1 cellular context compared by ENCODE assay signal in genomic region chr21:45003331-45004058, GRCh38.
TF ChIP-seq lines count a peak whose summit lies in the region.

No MANE protein-coding gene starts in this region.

TF ChIP-seq in HepG2, 621 proteins besides CTCF, POLR2A, EP300 and RAD21 (continued from another document):
- no peak for TF ChIP-seq E2F5 (CRISPR knock-in tag; conservative IDR thresholded peaks at IDR 0.05)
- no peak for TF ChIP-seq NFYB (CRISPR knock-in tag; IDR thresholded peaks at IDR 0.05)
- TF ChIP-seq ZNF326 (CRISPR knock-in tag; IDR thresholded peaks at IDR 0.05; ENCODE audit: borderline replicate concordance) = no peak
- TF ChIP-seq ZNF605 (CRISPR knock-in tag; IDR thresholded peaks at IDR 0.05) = no peak
- no peak for TF ChIP-seq DMAP1 (CRISPR knock-in tag; IDR thresholded peaks at IDR 0.05)
- no peak for TF ChIP-seq IKZF1 (IDR thresholded peaks at IDR 0.05)
- TF ChIP-seq ERF (CRISPR knock-in tag; IDR thresholded peaks at IDR 0.05) = no peak
- TF ChIP-seq ZNF317 (CRISPR knock-in tag; IDR thresholded peaks at IDR 0.05) = peak; percentile 22; the same call in 1 of the 2 replicates
- no peak for TF ChIP-seq GABPA (IDR thresholded peaks at IDR 0.05; ENCODE audit: low read depth, low read length)
- no peak for TF ChIP-seq GABPA (CRISPR knock-in tag; IDR thresholded peaks at IDR 0.05; ENCODE audit: low read depth)
- no peak for TF ChIP-seq RFX1 (IDR thresholded peaks at IDR 0.05)
- TF ChIP-seq FOSL2 (CRISPR knock-in tag; IDR thresholded peaks at IDR 0.05) = no peak
- TF ChIP-seq KMT2B (CRISPR knock-in tag; IDR thresholded peaks at IDR 0.05) = no peak
- no peak for TF ChIP-seq SPEN (CRISPR knock-in tag; IDR thresholded peaks at IDR 0.05; ENCODE audit: low read depth)
- no peak for TF ChIP-seq PREB (CRISPR knock-in tag; IDR thresholded peaks at IDR 0.05)
- TF ChIP-seq ZNF383 (CRISPR knock-in tag; IDR thresholded peaks at IDR 0.05; ENCODE audit: borderline replicate concordance) = no peak
- TF ChIP-seq ZFX (CRISPR knock-in tag; IDR thresholded peaks at IDR 0.05; ENCODE audit: low read depth) = peak; percentile 46; the same call in 1 of the 2 replicates
- no peak for TF ChIP-seq ZNF550 (CRISPR knock-in tag; IDR thresholded peaks at IDR 0.05; ENCODE audit: borderline replicate concordance)
- TF ChIP-seq IRF1 (CRISPR knock-in tag; IDR thresholded peaks at IDR 0.05; ENCODE audit: low read depth) = no peak
- no peak for TF ChIP-seq ZBTB7B (CRISPR knock-in tag; IDR thresholded peaks at IDR 0.05)
